Comparison of ENCODE assay signal across 22 cellular contexts in the genomic region with DNA sequence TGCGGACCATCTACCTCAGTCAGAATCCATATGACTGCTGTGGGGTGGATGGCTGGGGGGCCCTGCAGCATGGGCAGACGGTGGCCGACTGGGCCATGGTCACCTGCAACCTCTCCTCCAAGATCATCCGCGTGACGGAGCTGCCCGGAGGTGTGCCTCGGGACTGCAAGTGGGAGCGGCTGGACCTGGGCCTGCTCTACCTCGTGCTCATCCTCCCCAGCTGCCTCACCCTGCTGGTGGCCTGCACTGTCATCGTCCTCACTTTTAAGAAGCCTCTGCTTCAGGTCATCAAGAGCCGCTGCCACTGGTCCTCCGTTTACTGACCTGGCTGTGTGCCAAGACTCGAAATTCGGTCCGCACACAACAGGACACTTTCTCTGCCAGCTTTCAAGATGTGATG. TPM values are rescaled to one million over a fixed set of nuclear protein-coding genes. Genes with fewer than 3 reads are reported as not detected.
DNase-seq lines count a peak whose midpoint lies in the region; ATAC-seq and TF ChIP-seq lines count a peak whose summit lies in the region.
"Had no signal": no experiment of that assay in that cellular context is flagged by ENCODE, and none has a peak within 500 bp of the region (broad histone marks: within the 10 kb centered on the region; RNA-seq: fewer than 3 reads in every experiment).

No MANE protein-coding gene starts in this region.

- peaks cover 17% of the 10 kb centered on the region for H3K4me1 Mint-ChIP-seq in WTC11
- H3K4me1 Mint-ChIP-seq: stimulated activated effector memory CD8-positive, alpha-beta T cell treated with anti-CD3 and anti-CD28 coated beads, Interleukin-12 subunit alpha, Interleukin-12 subunit beta, amount 100 ng/mL, for 72 hours had no signal

- H3K4me3 ChIP-seq in IMR-90 (ENCODE audit: insufficient read depth, low read depth, low read length), result no peak overlapping the region
- H3K4me3 ChIP-seq: skin epidermis, uterus had no signal

- in situ Hi-C loops in IMR-90 (cut with MboI; ENCODE audit: low sequenced_read_pairs), result no loop called here

- H3K9me3 ChIP-seq in IMR-90 (ENCODE audit: control insufficient read depth, insufficient read depth, low read length), result no peaks in the 10 kb centered on the region
- H3K9me3 ChIP-seq: uterus had no signal

- H2AK9ac ChIP-seq in IMR-90 (replicated peaks; ENCODE audit: low read depth, low read length, poor library complexity), result peak overlapping the region; percentile 50

- no peaks in the 10 kb centered on the region for H3K36me3 Mint-ChIP-seq in WTC11

- no peak overlapping the region for H2BK5ac ChIP-seq in IMR-90 (ENCODE audit: low read depth, low read length, poor library complexity, severe bottlenecking)

- no peak overlapping the region for H2BK120ac ChIP-seq in IMR-90 (ENCODE audit: low read depth, low read length)

- no peak for TF ChIP-seq POLR2A in IMR-90 (IDR thresholded peaks at IDR 0.05; ENCODE audit: low read depth, low read length)

- intact Hi-C loops in IMR-90 (cut with micrococcal nuclease), result no loop called here

- H3K14ac ChIP-seq in IMR-90 (replicated peaks; ENCODE audit: low read depth, low read length), result no peak overlapping the region

- ATAC-seq in IMR-90 (ENCODE audit: low read depth), result no peak
- ATAC-seq in WTC11, result peak; percentile 36
- ATAC-seq: stimulated activated effector memory CD8-positive, alpha-beta T cell treated with anti-CD3 and anti-CD28 coated beads, Interleukin-12 subunit alpha, Interleukin-12 subunit beta, amount 100 ng/mL, for 72 hours had no signal

- no peaks in the 10 kb centered on the region for H3K27me3 Mint-ChIP-seq in WTC11 (ENCODE audit: low read depth)
- H3K27me3 Mint-ChIP-seq: activated naive CD8-positive, alpha-beta T cell treated with anti-CD3 and anti-CD28 coated beads, Interleukin-2, amount 10 ng/mL, durations not matched to agents 7 days and 5 days; CD4-positive, CD25-positive, alpha-beta regulatory T cell had no signal

- no peak overlapping the region for H3K4ac ChIP-seq in IMR-90 (ENCODE audit: low read depth, low read length)

- H3K27ac ChIP-seq in IMR-90 (ENCODE audit: insufficient read depth, low read length), result no peak overlapping the region
- H3K27ac ChIP-seq: foreskin keratinocyte, RWPE1, uterus had no signal

- H3K18ac ChIP-seq in IMR-90 (ENCODE audit: low read depth, low read length), result no peak overlapping the region

- no peak overlapping the region for H2BK20ac ChIP-seq in IMR-90 (ENCODE audit: low read depth, low read length)

- H4K91ac ChIP-seq in IMR-90 (ENCODE audit: insufficient read depth, low read depth, low read length), result no peak overlapping the region

- no peak overlapping the region for H3K23ac ChIP-seq in IMR-90 (ENCODE audit: low read depth, low read length)

- H3K9ac ChIP-seq in IMR-90 (ENCODE audit: low read depth, low read length), result no peak overlapping the region

- H3K4me3 Mint-ChIP-seq in WTC11, result no peak overlapping the region
- H3K4me3 Mint-ChIP-seq: activated naive CD8-positive, alpha-beta T cell treated with anti-CD3 and anti-CD28 coated beads, Interleukin-2, amount 10 ng/mL, durations not matched to agents 7 days and 5 days; CD4-positive, CD25-positive, alpha-beta regulatory T cell; stimulated activated effector memory CD8-positive, alpha-beta T cell treated with anti-CD3 and anti-CD28 coated beads, Interleukin-12 subunit alpha, Interleukin-12 subunit beta, amount 100 ng/mL, for 72 hours had no signal

- 0 out of 2 replicates have a peak, but pooled peaks cover 2% of the 10 kb centered on the region for H3K9me1 ChIP-seq in IMR-90 (ENCODE audit: insufficient read depth, low read length)

- peaks cover 10% of the 10 kb centered on the region; the same call in 1 of the 2 replicates for H3K4me1 ChIP-seq in IMR-90 (ENCODE audit: control insufficient read depth, insufficient read depth, low read length)
- H3K4me1 ChIP-seq: foreskin keratinocyte, uterus had no signal

- no peak overlapping the region for H3K56ac ChIP-seq in IMR-90 (ENCODE audit: extremely low read depth, insufficient read depth, low read length)

- H4K8ac ChIP-seq in IMR-90 (ENCODE audit: low read depth in 2 of 2, low read length in 2 of 2), result no peak overlapping the region

- H3K9me3 Mint-ChIP-seq in WTC11, result no peaks in the 10 kb centered on the region
- H3K9me3 Mint-ChIP-seq: activated naive CD8-positive, alpha-beta T cell treated with anti-CD3 and anti-CD28 coated beads, Interleukin-2, amount 10 ng/mL, durations not matched to agents 7 days and 5 days; CD4-positive, CD25-positive, alpha-beta regulatory T cell; stimulated activated effector memory CD8-positive, alpha-beta T cell treated with anti-CD3 and anti-CD28 coated beads, Interleukin-12 subunit alpha, Interleukin-12 subunit beta, amount 100 ng/mL, for 72 hours had no signal

- no peak overlapping the region for H4K5ac ChIP-seq in IMR-90 (ENCODE audit: low read depth, low read length)

- no peaks in the 10 kb centered on the region for H3K79me1 ChIP-seq in IMR-90 (ENCODE audit: low read depth in 1 of 2, low read length in 2 of 2)

- no TSS peak for BruUV-seq in IMR-90 (replicated peaks; lab: Mats Ljungman, UMichigan)

- CTCF ChIA-PET in IMR-90 (lab: Yijun Ruan, JAX), result no interaction called here
- CTCF ChIA-PET in WTC11 (lab: Charles Lee), result interaction anchor here (0.7 to 1.3 kb wide), 4 partner anchors 9 to 52 kb away, joined by 3 to 5 read pairs (median 4); no protein-coding TSS in a partner anchor

- TF ChIP-seq CTCF in IMR-90 (conservative IDR thresholded peaks at IDR 0.05; ENCODE audit: low read depth, low read length), result no peak
- TF ChIP-seq CTCF in WTC11 (IDR thresholded peaks at IDR 0.05), result no peak
- no peak for TF ChIP-seq CTCF in GM10266 (IDR thresholded peaks at IDR 0.05; ENCODE audit: control insufficient read depth, insufficient read depth, low read depth, missing control alignments)

- H3K4me2 ChIP-seq in IMR-90 (ENCODE audit: low read depth, low read length), result no peak overlapping the region

- 82% methylated on average over 9 of the region's 16 CpGs; no CpG with 5 or more reads in 1 of the 2 experiments for WGBS in IMR-90 (ENCODE audit: extremely low coverage in 2 of 2, insufficient read length in 1 of 2), 2 experiments

- peak overlapping the region; percentile 3 for H2AFZ ChIP-seq in IMR-90 (replicated peaks; ENCODE audit: low read length, poor library complexity)

- peaks cover 3% of the 10 kb centered on the region for H3K27me3 ChIP-seq in IMR-90 (ENCODE audit: control insufficient read depth, insufficient read depth, low read length)
- H3K27me3 ChIP-seq: uterus had no signal

- no peak for TF ChIP-seq RAD21 in IMR-90 (IDR thresholded peaks at IDR 0.05; ENCODE audit: low read length)

- no peaks in the 10 kb centered on the region for H4K20me1 ChIP-seq in IMR-90 (ENCODE audit: insufficient read depth, low read length)

- no peak overlapping the region for H2BK15ac ChIP-seq in IMR-90 (ENCODE audit: low read depth, low read length)

- DNase-seq in DMS79 (lab: John Stamatoyannopoulos, UW), result peak; percentile 68
- no peak for DNase-seq in IMR-90
- DNase-seq in WTC11 (ENCODE audit: low spot score), result no peak
- peak; percentile 81 for DNase-seq in mesenteric fat pad (ENCODE audit: low spot score)
- DNase-seq in SKM-1 treated with dmso at 0.1 percent for 144 hours (lab: John Stamatoyannopoulos, UW; ENCODE audit: unreplicated experiment), result no peak
- no peak for DNase-seq in GM10266 (ENCODE audit: extremely low spot score)
- no peak for DNase-seq in activated T-cell treated with anti-CD3 and anti-CD28 coated beads, Interleukin-2, amount 50 U/mL, for 48 hours
- DNase-seq: activated CD4-positive, alpha-beta T cell treated with anti-CD3 and anti-CD28 coated beads, Interleukin-2, amount 50 U/mL, for 4 hours; activated CD8-positive, alpha-beta memory T cell treated with anti-CD3 and anti-CD28 coated beads, Interleukin-2, amount 50 U/mL, for 48 hours; activated effector memory CD4-positive, alpha-beta T cell treated with Interleukin-2 at 50 U/mL for 16 hours; activated naive CD8-positive, alpha-beta T cell treated with anti-CD3 and anti-CD28 coated beads, Interleukin-2, amount 10 ng/mL, durations not matched to agents 7 days and 5 days; CD4-positive, CD25-positive, alpha-beta regulatory T cell; cerebellar nuclear complex; foreskin keratinocyte; GF-D8; NCI-H187; NCI-H226; stimulated activated CD4-positive, alpha-beta T cell treated with anti-CD3 and anti-CD28 coated beads, Interleukin-2, amount 100 ng/mL, for 24 hours; uterus had no signal

- dilution Hi-C loops in IMR-90 (cut with HindIII; ENCODE audit: low sequenced_read_pairs, unreplicated experiment), result no loop called here

- POLR2A ChIA-PET in IMR-90 (lab: Charles Lee; ENCODE audit: unreplicated experiment), result no interaction called here
- POLR2A ChIA-PET in WTC11 (lab: Charles Lee), result no interaction called here

- no peak overlapping the region for H2AK5ac ChIP-seq in IMR-90 (ENCODE audit: low read depth, low read length)

- no peak overlapping the region for H3K27ac Mint-ChIP-seq in WTC11
- H3K27ac Mint-ChIP-seq: activated naive CD8-positive, alpha-beta T cell treated with anti-CD3 and anti-CD28 coated beads, Interleukin-2, amount 10 ng/mL, durations not matched to agents 7 days and 5 days; CD4-positive, CD25-positive, alpha-beta regulatory T cell; stimulated activated effector memory CD8-positive, alpha-beta T cell treated with anti-CD3 and anti-CD28 coated beads, Interleukin-12 subunit alpha, Interleukin-12 subunit beta, amount 100 ng/mL, for 72 hours had no signal

- H3K36me3 ChIP-seq in IMR-90 (ENCODE audit: control insufficient read depth, insufficient read depth, low read length), result no peaks in the 10 kb centered on the region
- H3K36me3 ChIP-seq: uterus had no signal

TF ChIP-seq in IMR-90, 13 proteins besides CTCF, POLR2A, EP300 and RAD21 (continues in another document):
- no peak for TF ChIP-seq BHLHE40 (IDR thresholded peaks at IDR 0.05; ENCODE audit: low read depth, low read length)

TF ChIP-seq in WTC11, 78 proteins besides CTCF, POLR2A, EP300 and RAD21 (continues in another document):
- no peak for TF ChIP-seq RELA (CRISPR knock-in tag; IDR thresholded peaks at IDR 0.05; ENCODE audit: borderline replicate concordance)

RNA-seq across cellular contexts. Expression of gene NRROS, which starts 21.9 kb away (rescaled TPM):
- total RNA-seq in IMR-90 (2012; rRNA removed) (under 0.01 TPM in 1 of 2 replicates, not detected in the other), WTC11 (2021) (3.1 to 5.1 TPM (median 4.9 TPM) in 3 replicates), mesenteric fat pad (20.7 TPM)
- polyA plus RNA-seq in IMR-90 (2012; rRNA removed), result 0.10 and 0.16 TPM in 2 replicates
- polyA plus RNA-seq in IMR-90 (2012; cell fraction: cytosol; rRNA removed), result 0.04 and 0.15 TPM in 2 replicates
- 0.07 and 0.22 TPM in 2 replicates for polyA plus RNA-seq in IMR-90 (2012; cell fraction: nucleus; rRNA removed; ENCODE audit: low replicate concordance)

RNA-seq across cellular contexts. Expression of gene CEP19, which starts 50.6 kb away (rescaled TPM):
- total RNA-seq in IMR-90 (2012; rRNA removed) (1.1 and 1.7 TPM in 2 replicates), WTC11 (2021) (1.4 to 1.5 TPM (median 1.4 TPM) in 3 replicates), mesenteric fat pad (1.3 TPM)
- polyA plus RNA-seq in IMR-90 (2012; rRNA removed), result 0.98 and 1.4 TPM in 2 replicates
- polyA plus RNA-seq in IMR-90 (2012; cell fraction: cytosol; rRNA removed), result 0.66 and 0.71 TPM in 2 replicates
- 0.14 and 0.19 TPM in 2 replicates for polyA plus RNA-seq in IMR-90 (2012; cell fraction: nucleus; rRNA removed; ENCODE audit: low replicate concordance)

RNA-seq across cellular contexts. Expression of gene PIGX, which starts 50.8 kb away (rescaled TPM):
- 14.5 and 22.2 TPM in 2 replicates for total RNA-seq in IMR-90 (2012; rRNA removed)
- 7.9 and 9.4 TPM in 2 replicates for polyA plus RNA-seq in IMR-90 (2012; rRNA removed)
- 2.3 and 3.5 TPM in 2 replicates for polyA plus RNA-seq in IMR-90 (2012; cell fraction: cytosol; rRNA removed)
- 0.60 and 3.1 TPM in 2 replicates for polyA plus RNA-seq in IMR-90 (2012; cell fraction: nucleus; rRNA removed; ENCODE audit: low replicate concordance)
- total RNA-seq in WTC11 (2021), result 12.8 to 16.6 TPM (median 16.5 TPM) in 3 replicates
- total RNA-seq in mesenteric fat pad, result 20.7 TPM

Comparison
In these comparisons a context has a peak if more than half of its experiments do, and no peak if none do; other contexts are left out.
1. DNase-seq: peak in DMS79 (single experiment) and mesenteric fat pad (single experiment); none in IMR-90 (single experiment), WTC11 (single experiment), SKM-1 treated with dmso at 0.1 percent for 144 hours (single experiment), GM10266 (single experiment) and activated T-cell treated with anti-CD3 and anti-CD28 coated beads, Interleukin-2, amount 50 U/mL, for 48 hours (0 of 2).